1 cellular context compared by ENCODE assay signal in the genomic region with DNA sequence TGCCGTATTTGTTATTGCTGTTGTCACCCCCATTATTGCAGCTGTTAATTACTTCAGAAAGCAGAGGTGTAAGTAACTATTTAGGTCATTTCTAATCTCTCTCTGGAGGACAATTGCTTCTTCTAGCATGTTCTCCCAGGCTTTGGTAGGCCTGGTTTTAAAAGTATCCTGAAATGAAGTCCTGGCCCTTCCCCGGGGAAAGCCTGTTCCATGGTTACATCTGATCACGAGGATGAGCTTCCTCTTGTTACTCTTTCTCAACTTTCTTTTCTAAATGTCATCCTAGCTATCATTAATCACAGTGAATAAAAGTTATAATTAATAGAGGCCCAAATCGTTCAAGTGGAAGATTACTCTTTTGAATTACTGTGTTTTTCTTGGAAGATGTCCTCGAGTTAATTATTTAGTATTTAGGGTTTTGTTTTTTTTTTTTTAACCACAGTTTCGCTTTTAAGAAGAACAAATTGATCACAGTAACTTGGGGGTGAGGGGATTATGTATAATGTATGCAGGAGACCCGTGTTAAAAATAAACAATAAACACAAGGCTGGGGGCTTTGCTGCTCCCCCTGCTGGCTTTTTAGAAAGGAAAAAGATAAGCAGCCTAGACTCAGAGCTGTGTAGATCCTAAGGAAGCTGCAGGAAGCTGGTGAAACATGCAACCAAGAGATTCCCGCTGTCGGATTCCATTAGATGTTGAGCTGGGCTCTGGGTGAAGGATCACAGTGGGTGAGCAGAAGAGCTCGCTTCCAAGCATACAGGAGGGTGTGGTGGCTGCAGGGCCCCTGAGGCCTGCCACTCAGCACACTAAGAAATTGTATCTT.
TF ChIP-seq lines count a peak whose summit lies in the region.

No MANE protein-coding gene starts in this region.

TF ChIP-seq in H1, 55 proteins besides CTCF, POLR2A, EP300 and RAD21:
- TF ChIP-seq KDM4A (IDR thresholded peaks at IDR 0.05; ENCODE audit: low read depth, low read length, severe bottlenecking) (no peak), EZH2 (IDR thresholded peaks at IDR 0.05; ENCODE audit: low read depth, low read length, severe bottlenecking) (no peak), CTBP2 (IDR thresholded peaks at IDR 0.05; ENCODE audit: borderline replicate concordance, insufficient read depth, insufficient read length, low read length) (no peak), RFX5 (IDR thresholded peaks at IDR 0.05; ENCODE audit: borderline replicate concordance, low read depth, low read length) (no peak), YY1 (IDR thresholded peaks at IDR 0.05; ENCODE audit: low read depth, low read length) (no peak), CEBPB (IDR thresholded peaks at IDR 0.05; ENCODE audit: low read depth, low read length) (no peak), JUND (IDR thresholded peaks at IDR 0.05; ENCODE audit: low read length) (no peak), TBP (IDR thresholded peaks at IDR 0.05; ENCODE audit: low read depth, low read length) (no peak), CBX8 (IDR thresholded peaks at IDR 0.05; ENCODE audit: borderline replicate concordance, low read depth, low read length) (no peak), SRF (IDR thresholded peaks at IDR 0.05; ENCODE audit: low read depth, low read length) (no peak), HDAC2 (IDR thresholded peaks at IDR 0.05; ENCODE audit: borderline replicate concordance in 1 of 2, low read depth in 2 of 2, low read length in 2 of 2) (no peak), FOSL1 (IDR thresholded peaks at IDR 0.05; ENCODE audit: insufficient read depth, low read depth, low read length) (no peak), KDM1A (IDR thresholded peaks at IDR 0.05; ENCODE audit: borderline replicate concordance, low read length) (no peak), SIRT6 (IDR thresholded peaks at IDR 0.05; ENCODE audit: low read length) (no peak), SUZ12 (IDR thresholded peaks at IDR 0.05; ENCODE audit: low read length) (no peak)
- TF ChIP-seq, protein P1, sequence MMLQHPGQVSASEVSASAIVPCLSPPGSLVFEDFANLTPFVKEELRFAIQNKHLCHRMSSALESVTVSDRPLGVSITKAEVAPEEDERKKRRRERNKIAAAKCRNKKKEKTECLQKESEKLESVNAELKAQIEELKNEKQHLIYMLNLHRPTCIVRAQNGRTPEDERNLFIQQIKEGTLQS (IDR thresholded peaks at IDR 0.05; ENCODE audit: insufficient read depth, low read depth, low read length): no peak
